In the genomic region with DNA sequence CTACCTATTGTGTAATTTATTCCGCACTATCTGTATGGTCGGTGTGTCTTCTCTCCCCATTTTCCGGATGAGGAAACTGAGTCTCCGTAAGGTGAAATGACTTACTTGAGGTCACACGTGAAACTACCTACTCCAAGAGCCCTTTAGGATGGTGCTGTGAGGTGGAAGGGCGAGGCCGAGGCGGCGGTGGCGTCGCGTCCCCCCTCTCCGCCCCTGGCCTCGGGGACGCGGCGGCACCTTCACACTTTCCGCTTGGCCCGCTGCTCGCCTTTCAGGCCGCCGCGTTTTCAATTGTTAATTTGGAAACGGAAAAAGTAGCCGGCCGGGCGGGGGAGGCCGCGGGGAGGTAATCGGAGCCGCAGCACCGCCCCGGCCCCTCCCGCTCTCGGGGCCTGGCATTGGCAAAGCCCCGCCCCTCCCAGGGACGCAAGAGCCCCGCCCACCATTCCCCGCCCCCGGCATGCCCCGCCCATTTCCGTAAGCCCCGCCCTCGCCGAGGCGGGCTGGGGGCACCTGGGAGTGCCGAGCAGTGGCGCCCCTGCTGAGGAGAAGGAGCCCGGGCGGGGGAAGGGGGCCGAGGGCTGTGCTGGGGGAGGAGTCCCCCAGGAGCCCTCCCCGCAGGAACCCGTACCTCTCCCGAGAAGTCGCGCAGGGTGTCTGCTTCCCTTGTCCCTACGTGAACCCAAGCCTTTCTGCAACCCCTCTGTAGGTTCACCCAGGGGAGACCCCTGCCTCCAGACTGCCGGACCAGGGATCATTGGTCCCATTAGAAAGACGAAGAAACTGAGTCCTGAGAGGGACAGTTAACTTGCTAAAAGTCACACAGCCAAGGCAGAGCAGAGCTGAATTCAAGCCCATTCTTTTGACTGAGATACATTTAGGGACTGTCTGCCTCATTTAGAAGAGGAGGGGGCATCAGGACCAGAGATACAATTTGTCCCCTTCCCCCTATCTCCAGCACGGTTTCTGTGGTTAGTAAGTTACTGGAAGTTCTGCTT, we compare ENCODE assay signal across 8 cellular contexts. TPM values are rescaled to one million over a fixed set of nuclear protein-coding genes. Genes with fewer than 3 reads are reported as not detected.
DNase-seq lines count a peak whose midpoint lies in the region; ATAC-seq, FAIRE-seq and TF ChIP-seq lines count a peak whose summit lies in the region.

No MANE protein-coding gene starts in this region.

- intact Hi-C loops in colonic mucosa (cut with DNase I): no loop called here
- intact Hi-C loops in HepG2 (cut with micrococcal nuclease; ENCODE audit: unreplicated experiment): no loop called here

- no peaks in the 10 kb centered on the region for H4K20me1 ChIP-seq in HepG2 (ENCODE audit: insufficient read depth, low read length)

- TF ChIP-seq EP300 in HepG2 (IDR thresholded peaks at IDR 0.05; ENCODE audit: low read depth in 2 of 2, low read length in 2 of 2) (no peak), HepG2 (CRISPR knock-in tag; IDR thresholded peaks at IDR 0.05; ENCODE audit: borderline replicate concordance) (no peak)

- peak overlapping the region; percentile 79 for H3K4me2 ChIP-seq in HepG2 (ENCODE audit: low read depth, low read length)

- DNase-seq in BJ (ENCODE audit: low read depth) (peak; percentile 8), NCI-H1092 treated with DMSO at 0.1 percent for 48 hours (lab: John Stamatoyannopoulos, UW) (peak; percentile 15), colonic mucosa (peak; percentile 84), HepG2 (ENCODE audit: low spot score) (peak; percentile 36), HTR-8/SVneo (ENCODE audit: insufficient read length, low spot score) (no peak)
- DNase-seq in activated CD4-positive, alpha-beta T cell treated with anti-CD3 and anti-CD28 coated beads for 24 hours (ENCODE audit: low read depth in 2 of 2): peak; percentile 71 to 74
- peak; percentile 72 to 84 for DNase-seq in stimulated activated CD4-positive, alpha-beta T cell treated with anti-CD3 and anti-CD28 coated beads, Interleukin-2, amount 100 ng/mL, for 48 hours

- CTCF ChIA-PET in BJ (lab: Yijun Ruan, JAX): no interaction called here
- CTCF ChIA-PET in HepG2 (lab: Yijun Ruan, JAX; ENCODE audit: low intra/inter-chr PET ratio, low total read pairs): no interaction called here

- 39% methylated on average over 39 of the region's 60 CpGs for WGBS in HepG2 (ENCODE audit: low lambda C conversion rate)

- no peak overlapping the region for H2AFZ ChIP-seq in HepG2 (ENCODE audit: low read length)

- H3K27ac ChIP-seq in colonic mucosa (peak overlapping the region; percentile 53), HepG2 (ENCODE audit: extremely low read length, insufficient read depth, low read length) (no peak overlapping the region)

- H3K36me3 ChIP-seq in BJ (ENCODE audit: control insufficient read depth, insufficient read depth, low read length) (no peaks in the 10 kb centered on the region), colonic mucosa (no peaks in the 10 kb centered on the region), HepG2 (replicated peaks in 1 of 2; ENCODE audit: control insufficient read depth in 1 of 2, insufficient read depth in 2 of 2, low read length in 2 of 2) (no peaks in the 10 kb centered on the region)

- in situ Hi-C loops in HepG2 (cut with HindIII; ENCODE audit: extremely low pct_ligation_motif_present, low pct_unique_long_range_greater_than_20kb): no loop called here

- H3K9ac ChIP-seq in colonic mucosa (ENCODE audit: low read depth in 2 of 2, low read length in 2 of 2): peak overlapping the region; percentile 27 to 40
- no peak overlapping the region for H3K9ac ChIP-seq in HepG2 (ENCODE audit: insufficient read depth, low read depth, low read length)

- no peak for TF ChIP-seq CTCF in BJ (IDR thresholded peaks at IDR 0.05; ENCODE audit: insufficient read depth, low read depth, low read length)
- TF ChIP-seq CTCF in colonic mucosa (IDR thresholded peaks at IDR 0.05): no peak
- no peak for TF ChIP-seq CTCF in HepG2 (CRISPR knock-in tag; IDR thresholded peaks at IDR 0.05)

- POLR2A ChIA-PET in BJ (lab: Charles Lee) (no interaction called here), HepG2 (lab: Yijun Ruan, JAX) (no interaction called here)

- peak; percentile 74 for ATAC-seq in GM21529 (IDR thresholded peaks at IDR 0.05; ENCODE audit: unreplicated experiment)
- ATAC-seq in HepG2: peak; percentile 49

- H3K4me1 ChIP-seq in colonic mucosa (peaks cover 6% of the 10 kb centered on the region), HepG2 (ENCODE audit: insufficient read depth, low read length) (peaks cover 18% of the 10 kb centered on the region)

- H3K9me3 ChIP-seq in colonic mucosa: no peaks in the 10 kb centered on the region
- H3K9me3 ChIP-seq in HepG2 (ENCODE audit: low read length): no peaks in the 10 kb centered on the region

- peaks cover 3% of the 10 kb centered on the region for H3K27me3 ChIP-seq in BJ (ENCODE audit: control insufficient read depth, insufficient read depth, low read length)
- H3K27me3 ChIP-seq in colonic mucosa: no peaks in the 10 kb centered on the region
- peaks cover 0 to 34% of the 10 kb centered on the region in 2 experiments; a peak in 4 of 5 replicates for H3K27me3 ChIP-seq in HepG2 (ENCODE audit: control insufficient read depth in 1 of 2, insufficient read depth in 2 of 2, low read length in 2 of 2)

- H3K4me3 ChIP-seq in BJ (ENCODE audit: low read depth, low read length) (peak overlapping the region; percentile 42), colonic mucosa (peak overlapping the region; percentile 37), HepG2 (replicated peaks in 1 of 3; ENCODE audit: insufficient read depth in 1 of 3, low read depth in 2 of 3, low read length in 3 of 3) (peak overlapping the region; percentile 31 to 58 (median 33); a peak in 4 of 6 replicates)

- no peak for TF ChIP-seq RAD21 in HepG2 (CRISPR knock-in tag; IDR thresholded peaks at IDR 0.05)

- TF ChIP-seq POLR2A in HepG2 (IDR thresholded peaks at IDR 0.05; ENCODE audit: insufficient read depth in 1 of 2, low read depth in 2 of 2, low read length in 2 of 2): no peak

- BruUV-seq in HepG2 (replicated peaks; lab: Mats Ljungman, UMichigan): no TSS peak

- FAIRE-seq in HepG2 (lab: Jason Lieb, UNC) (no peak), HTR-8/SVneo (lab: Jason Lieb, UNC) (no peak)

- H3K79me2 ChIP-seq in HepG2 (ENCODE audit: insufficient read depth, low read length): no peaks in the 10 kb centered on the region

TF ChIP-seq in HepG2, 621 proteins besides CTCF, POLR2A, EP300 and RAD21 (continues in another document):
- no peak for TF ChIP-seq HNRNPK (IDR thresholded peaks at IDR 0.05; ENCODE audit: low read depth, low read length, poor library complexity, severe bottlenecking)

RNA-seq across cellular contexts. Expression of gene KCNQ4, which starts 18.8 kb away (rescaled TPM):
- polyA plus RNA-seq in BJ (2011; rRNA removed) (0.02 and 0.06 TPM in 2 replicates), HepG2 (2011; rRNA removed) (0.03 and 0.09 TPM in 2 replicates)
- 0.09 and 0.10 TPM in 2 replicates for polyA minus RNA-seq in BJ (2011; rRNA and poly(A)+ RNA removed)
- total RNA-seq in colonic mucosa (1 to 10 TPM; 1.8 to 1.9 TPM), HepG2 (2016; rRNA removed; fragmentation: Illumina TruSeq; extraction: Trizol) (0.02 TPM in 1 of 2 replicates, not detected in the other)
- total RNA-seq in HepG2 (2016; cell fraction: cytosol; rRNA removed; fragmentation: Illumina TruSeq; extraction: Trizol; ENCODE audit: low read depth): not detected in 2 replicates
- total RNA-seq in HepG2 (2016; cell fraction: insoluble cytoplasmic fraction; rRNA removed; fragmentation: Illumina TruSeq; extraction: Trizol): not detected in 2 replicates
- not detected in 2 replicates for total RNA-seq in HepG2 (2016; cell fraction: membrane; rRNA removed; fragmentation: Illumina TruSeq; extraction: Trizol)
- not detected in 2 replicates for total RNA-seq in HepG2 (2016; cell fraction: nucleus; rRNA removed; fragmentation: Illumina TruSeq; extraction: Trizol)
- polyA plus RNA-seq in HepG2 (2011; cell fraction: cytosol; rRNA removed): 0.03 and 0.05 TPM in 2 replicates
- 0.40 and 0.48 TPM in 2 replicates for polyA plus RNA-seq in HepG2 (2011; cell fraction: nucleus; rRNA removed)
- polyA plus RNA-seq in HepG2 (2012): 0.04 and 0.12 TPM in 2 replicates
- not detected in 2 replicates for polyA plus RNA-seq in HepG2 (2016; cell fraction: cytosol; fragmentation: Illumina TruSeq; extraction: Trizol; ENCODE audit: low read depth)
- polyA plus RNA-seq in HepG2 (2016; cell fraction: insoluble cytoplasmic fraction; fragmentation: Illumina TruSeq; extraction: Trizol; ENCODE audit: low read depth): not detected in 2 replicates
- 0.06 TPM in 1 of 2 replicates, not detected in the other for polyA plus RNA-seq in HepG2 (2016; cell fraction: membrane; fragmentation: Illumina TruSeq; extraction: Trizol; ENCODE audit: low read depth)
- polyA plus RNA-seq in HepG2 (2016; cell fraction: nucleus; fragmentation: Illumina TruSeq; extraction: Trizol; ENCODE audit: insufficient read depth, low read depth): 0.19 and 0.45 TPM in 2 replicates
- polyA minus RNA-seq in HepG2 (2011; rRNA and poly(A)+ RNA removed; ENCODE audit: low replicate concordance): 0.08 and 0.12 TPM in 2 replicates
- polyA minus RNA-seq in HepG2 (2011; cell fraction: cytosol; rRNA and poly(A)+ RNA removed): not detected in 2 replicates
- not detected in 2 replicates for polyA minus RNA-seq in HepG2 (2011; cell fraction: nucleus; rRNA and poly(A)+ RNA removed)

RNA-seq across cellular contexts. Expression of gene CITED4, which starts 59.8 kb away (rescaled TPM):
- polyA plus RNA-seq in BJ (2011; rRNA removed): 0.67 and 0.80 TPM in 2 replicates
- polyA minus RNA-seq in BJ (2011; rRNA and poly(A)+ RNA removed): 0.24 and 0.67 TPM in 2 replicates
- 1 to 10 TPM; 3.4 to 5.8 TPM for total RNA-seq in colonic mucosa
- 5.8 and 9.9 TPM in 2 replicates for total RNA-seq in HepG2 (2016; rRNA removed; fragmentation: Illumina TruSeq; extraction: Trizol)
- 8.5 and 9.6 TPM in 2 replicates for total RNA-seq in HepG2 (2016; cell fraction: cytosol; rRNA removed; fragmentation: Illumina TruSeq; extraction: Trizol; ENCODE audit: low read depth)
- total RNA-seq in HepG2 (2016; cell fraction: insoluble cytoplasmic fraction; rRNA removed; fragmentation: Illumina TruSeq; extraction: Trizol): 6.5 and 9.1 TPM in 2 replicates
- total RNA-seq in HepG2 (2016; cell fraction: membrane; rRNA removed; fragmentation: Illumina TruSeq; extraction: Trizol): 11.1 and 14.4 TPM in 2 replicates
- 4.1 and 4.2 TPM in 2 replicates for total RNA-seq in HepG2 (2016; cell fraction: nucleus; rRNA removed; fragmentation: Illumina TruSeq; extraction: Trizol)
- 1.5 and 2.0 TPM in 2 replicates for polyA plus RNA-seq in HepG2 (2011; rRNA removed)
- polyA plus RNA-seq in HepG2 (2011; cell fraction: cytosol; rRNA removed): 1.7 and 3.5 TPM in 2 replicates
- polyA plus RNA-seq in HepG2 (2011; cell fraction: nucleus; rRNA removed): 3.7 and 3.9 TPM in 2 replicates
- polyA plus RNA-seq in HepG2 (2012): 5.5 and 6.8 TPM in 2 replicates
- polyA plus RNA-seq in HepG2 (2016; cell fraction: cytosol; fragmentation: Illumina TruSeq; extraction: Trizol; ENCODE audit: low read depth): 9.0 and 13.1 TPM in 2 replicates
- 11.7 and 13.4 TPM in 2 replicates for polyA plus RNA-seq in HepG2 (2016; cell fraction: insoluble cytoplasmic fraction; fragmentation: Illumina TruSeq; extraction: Trizol; ENCODE audit: low read depth)
- 14.8 and 15.5 TPM in 2 replicates for polyA plus RNA-seq in HepG2 (2016; cell fraction: membrane; fragmentation: Illumina TruSeq; extraction: Trizol; ENCODE audit: low read depth)
- 13.0 and 14.6 TPM in 2 replicates for polyA plus RNA-seq in HepG2 (2016; cell fraction: nucleus; fragmentation: Illumina TruSeq; extraction: Trizol; ENCODE audit: insufficient read depth, low read depth)
- polyA minus RNA-seq in HepG2 (2011; rRNA and poly(A)+ RNA removed; ENCODE audit: low replicate concordance): 1.8 and 1.9 TPM in 2 replicates
- polyA minus RNA-seq in HepG2 (2011; cell fraction: cytosol; rRNA and poly(A)+ RNA removed): 3.7 and 5.4 TPM in 2 replicates
- 1.6 and 2.2 TPM in 2 replicates for polyA minus RNA-seq in HepG2 (2011; cell fraction: nucleus; rRNA and poly(A)+ RNA removed)
